Comparison of ENCODE assay signal across 15 cellular contexts in genomic region chr1:200041337-200042118, GRCh38. TPM values are rescaled to one million over a fixed set of nuclear protein-coding genes. Genes with fewer than 3 reads are reported as not detected.
DNase-seq lines count a peak whose midpoint lies in the region; ATAC-seq and TF ChIP-seq lines count a peak whose summit lies in the region.
"Had no signal": no experiment of that assay in that cellular context is flagged by ENCODE, and none has a peak within 500 bp of the region (broad histone marks: within the 10 kb centered on the region; RNA-seq: fewer than 3 reads in every experiment).

No MANE protein-coding gene starts in this region.

- no peak for ATAC-seq in GM18517 (IDR thresholded peaks at IDR 0.05; ENCODE audit: unreplicated experiment)

- no peaks in the 10 kb centered on the region for H4K20me1 ChIP-seq in osteoblast (ENCODE audit: insufficient read depth, low read length)

- no peak for TF ChIP-seq POLR2A in testis (IDR thresholded peaks at IDR 0.05)

- H3K9me3 ChIP-seq in endocrine pancreas (ENCODE audit: control insufficient read depth, low read length) (no peaks in the 10 kb centered on the region), mesodermal cell (ENCODE audit: control insufficient read depth, low read length) (no peaks in the 10 kb centered on the region), testis (no peaks in the 10 kb centered on the region), osteoblast (ENCODE audit: low read depth, low read length) (no peaks in the 10 kb centered on the region)
- H3K9me3 ChIP-seq: spleen had no signal

- H3K9ac ChIP-seq in endocrine pancreas (ENCODE audit: control insufficient read depth, insufficient read depth, low read length) = no peak overlapping the region

- TF ChIP-seq CTCF in testis (IDR thresholded peaks at IDR 0.05) = no peak
- TF ChIP-seq CTCF in osteoblast (IDR thresholded peaks at IDR 0.05; ENCODE audit: extremely low read depth, low read depth, low read length) = no peak

- DNase-seq in DMS53 (lab: John Stamatoyannopoulos, UW) = peak; percentile 43
- DNase-seq in DMS53 treated with DMSO at 0.1 percent for 48 hours (lab: John Stamatoyannopoulos, UW; ENCODE audit: unreplicated experiment) = no peak
- no peak for DNase-seq in testis
- DNase-seq in osteoblast (ENCODE audit: insufficient read length, low spot score, missing footprints) = no peak
- DNase-seq in COLO829 (ENCODE audit: low spot score) = no peak
- DNase-seq: activated B cell treated with CpG ODN at 0.5 μM for 24 hours, midbrain, NCI-H1092, NCI-H524 treated with DMSO at 0.1 percent for 48 hours, SIG-M5, spleen had no signal

- no peak overlapping the region for H3K27ac ChIP-seq in mesodermal cell (ENCODE audit: low read depth, low read length, severe bottlenecking)
- peak overlapping the region in 1 of 2 donors; percentile 41 for H3K27ac ChIP-seq in testis
- no peak overlapping the region for H3K27ac ChIP-seq in osteoblast (ENCODE audit: low read depth, low read length)
- H3K27ac ChIP-seq: 22Rv1, spleen had no signal

- H3K4me2 ChIP-seq in osteoblast (ENCODE audit: insufficient read depth, low read length) = no peak overlapping the region

- H3K4me1 ChIP-seq in endocrine pancreas (ENCODE audit: control insufficient read depth, insufficient read depth, low read length) (no peaks in the 10 kb centered on the region), mesodermal cell (ENCODE audit: control insufficient read depth, insufficient read depth, low read length, poor library complexity, severe bottlenecking) (peaks cover 7% of the 10 kb centered on the region), testis (no peaks in the 10 kb centered on the region), osteoblast (ENCODE audit: insufficient read depth, low read length) (no peaks in the 10 kb centered on the region)

- no peak overlapping the region for H2AFZ ChIP-seq in osteoblast (ENCODE audit: low read length)

- no peaks in the 10 kb centered on the region for H3K79me2 ChIP-seq in osteoblast (ENCODE audit: insufficient read depth, low read length)

- peak overlapping the region; percentile 4 for H3K4me3 ChIP-seq in endocrine pancreas (ENCODE audit: control insufficient read depth, insufficient read depth, low read length)
- H3K4me3 ChIP-seq in mesodermal cell (ENCODE audit: extremely low read depth, insufficient read depth, low read length, poor library complexity, severe bottlenecking) = peak overlapping the region; percentile 38
- H3K4me3 ChIP-seq in testis = peak overlapping the region; percentile 21 to 42
- H3K4me3 ChIP-seq in osteoblast (ENCODE audit: insufficient read depth, low read length) = no peak overlapping the region

- intact Hi-C loops in testis (cut with DNase I; ENCODE audit: low total_unique reads) = no loop called here

- WGBS in mesodermal cell (ENCODE audit: insufficient coverage in 2 of 2), 2 experiments = 5 to 8% methylated on average over 25 to 32 of the region's 35 CpGs
- WGBS in testis, 2 donors = 11 to 12% methylated on average over 35 of the region's 35 CpGs

- H3K27me3 ChIP-seq in endocrine pancreas (ENCODE audit: control insufficient read depth, insufficient read depth, low read length) = peaks cover 9% of the 10 kb centered on the region
- no peaks in the 10 kb centered on the region for H3K27me3 ChIP-seq in testis
- peaks cover 99% of the 10 kb centered on the region for H3K27me3 ChIP-seq in osteoblast (ENCODE audit: insufficient read depth, low read length)

- no peaks in the 10 kb centered on the region for H3K36me3 ChIP-seq in endocrine pancreas (ENCODE audit: control insufficient read depth, insufficient read depth, low read length)
- no peaks in the 10 kb centered on the region for H3K36me3 ChIP-seq in mesodermal cell (ENCODE audit: control insufficient read depth, insufficient read depth, low read length)
- H3K36me3 ChIP-seq in testis (ENCODE audit: low read depth, missing control alignments) = no peaks in the 10 kb centered on the region
- no peaks in the 10 kb centered on the region for H3K36me3 ChIP-seq in osteoblast (ENCODE audit: insufficient read depth, low read length)
- H3K36me3 ChIP-seq: spleen had no signal

RNA-seq across cellular contexts. Expression of gene NR5A2, which starts 14.0 kb away (rescaled TPM):
- polyA plus RNA-seq in mesodermal cell (2013, experiment 1 of 2) = 1.4 TPM
- polyA plus RNA-seq in mesodermal cell (2013, experiment 2 of 2) = 1.5 TPM
- total RNA-seq in testis (1 to 10 TPM; 2.3 to 4.4 TPM), osteoblast (not detected in 2 replicates)
- polyA plus RNA-seq in testis (ENCODE audit: insufficient read depth, low read depth, low replicate concordance) = 1.3 TPM
